In genomic region chr3:149367021-149367840, GRCh38 we compare ENCODE assay signal across 9 cellular contexts. TPM values are rescaled to one million over a fixed set of nuclear protein-coding genes. Genes with fewer than 3 reads are reported as not detected.
DNase-seq lines count a peak whose midpoint lies in the region; ATAC-seq, FAIRE-seq and TF ChIP-seq lines count a peak whose summit lies in the region.
"Had no signal": no experiment of that assay in that cellular context is flagged by ENCODE, and none has a peak within 500 bp of the region (broad histone marks: within the 10 kb centered on the region; RNA-seq: fewer than 3 reads in every experiment).

No MANE protein-coding gene starts in this region.

- intact Hi-C loops in endothelial cell of umbilical vein (cut with micrococcal nuclease): loop anchor here (1.0 kb wide), 1 partner anchor 27 kb away; no protein-coding TSS in a partner anchor
- intact Hi-C loops in psoas muscle (cut with DNase I): no loop called here

- peak overlapping the region; percentile 24 for H3K9ac ChIP-seq in endothelial cell of umbilical vein (replicated peaks; ENCODE audit: extremely low read depth, insufficient read depth, low read length)

- TF ChIP-seq CTCF in endothelial cell of umbilical vein (IDR thresholded peaks at IDR 0.05; ENCODE audit: extremely low read depth in 1 of 2, insufficient read depth in 1 of 2, low read depth in 1 of 2, low read length in 2 of 2): no peak
- no peak for TF ChIP-seq CTCF in psoas muscle (IDR thresholded peaks at IDR 0.05)

- H3K4me2 ChIP-seq in endothelial cell of umbilical vein (ENCODE audit: insufficient read depth, low read length): peak overlapping the region; percentile 63

- CTCF ChIA-PET in endothelial cell of umbilical vein (lab: Charles Lee) (interaction anchor here (0.7 to 2.2 kb wide), 10 partner anchors 11 to 412 kb away, joined by 3 to 14 read pairs (median 4); partner anchors contain the start of genes TM4SF1 and TM4SF18), HEK293T (lab: Yijun Ruan, JAX) (no interaction called here)

- no peaks in the 10 kb centered on the region for H3K9me1 ChIP-seq in endothelial cell of umbilical vein (replicated peaks; ENCODE audit: control insufficient read depth, extremely low read depth, insufficient read depth, low read length)

- H3K27me3 ChIP-seq in endothelial cell of umbilical vein (ENCODE audit: control insufficient read depth in 2 of 2, insufficient read depth in 2 of 2, low read length in 2 of 2) (no peaks in the 10 kb centered on the region), psoas muscle (ENCODE audit: insufficient read depth in 3 of 3, low read length in 2 of 3) (no peaks in the 10 kb centered on the region)
- H3K27me3 ChIP-seq: neutrophil had no signal

- peak; percentile 54 for ATAC-seq in GM19351 (IDR thresholded peaks at IDR 0.05; ENCODE audit: unreplicated experiment)
- peak; percentile 69 to 88 (median 85) for ATAC-seq in psoas muscle
- no peak for ATAC-seq in HG03571 (IDR thresholded peaks at IDR 0.05; ENCODE audit: unreplicated experiment)
- no peak for ATAC-seq in GM19397 (IDR thresholded peaks at IDR 0.05; ENCODE audit: unreplicated experiment)

- peaks cover 8% of the 10 kb centered on the region for H3K79me2 ChIP-seq in endothelial cell of umbilical vein (ENCODE audit: control insufficient read depth, insufficient read depth, low read length)

- POLR2A ChIA-PET in endothelial cell of umbilical vein (lab: Charles Lee) (interaction anchor here (0.7 to 1.4 kb wide), 6 partner anchors 10 to 139 kb away, joined by 3 to 8 read pairs (median 4); partner anchors contain the start of gene TM4SF1), HEK293T (lab: Yijun Ruan, JAX) (no interaction called here)

- H3K9me3 ChIP-seq in endothelial cell of umbilical vein (replicated peaks; ENCODE audit: control insufficient read depth, insufficient read depth, low read length) (no peaks in the 10 kb centered on the region), psoas muscle (no peaks in the 10 kb centered on the region)
- H3K9me3 ChIP-seq: neutrophil had no signal

- BruUV-seq in endothelial cell of umbilical vein (replicated peaks; lab: Mats Ljungman, UMichigan): TSS peak; percentile 13

- H3K4me3 ChIP-seq in endothelial cell of umbilical vein (replicated peaks in 1 of 3; ENCODE audit: insufficient read depth in 1 of 3, low read depth in 1 of 3, low read length in 3 of 3) (no peak overlapping the region), psoas muscle (no peak overlapping the region)

- H3K36me3 ChIP-seq in endothelial cell of umbilical vein (ENCODE audit: control insufficient read depth in 2 of 2, extremely low read depth in 1 of 2, insufficient read depth in 2 of 2, low read length in 2 of 2) (peaks cover 14 to 21% of the 10 kb centered on the region in 2 experiments), psoas muscle (ENCODE audit: insufficient read depth in 1 of 2, low read depth in 1 of 2) (peaks cover 0 to 5% of the 10 kb centered on the region in 2 donors)
- H3K36me3 ChIP-seq: neutrophil had no signal

- peak; percentile 68 for DNase-seq in NCI-H1436 (lab: John Stamatoyannopoulos, UW)
- peak; percentile 90 for DNase-seq in endothelial cell of umbilical vein (ENCODE audit: low read depth, low spot score)
- DNase-seq in psoas muscle: no peak
- DNase-seq in HEK293T (ENCODE audit: extremely low spot score): no peak
- DNase-seq: effector CD8-positive, alpha-beta T cell had no signal

- peak; percentile 61 for TF ChIP-seq POLR2A in endothelial cell of umbilical vein (IDR thresholded peaks at IDR 0.05; ENCODE audit: low read depth, low read length)

- H2AFZ ChIP-seq in endothelial cell of umbilical vein (ENCODE audit: low read depth, low read length): no peak overlapping the region

- H3K4me1 ChIP-seq in endothelial cell of umbilical vein (ENCODE audit: control insufficient read depth, extremely low read depth, insufficient read depth, low read length) (peaks cover 53% of the 10 kb centered on the region), psoas muscle (peaks cover 15% of the 10 kb centered on the region)

- no peaks in the 10 kb centered on the region for H4K20me1 ChIP-seq in endothelial cell of umbilical vein (replicated peaks; ENCODE audit: control insufficient read depth, extremely low read depth, insufficient read depth, low read length)

- peak overlapping the region; percentile 39 for H3K27ac ChIP-seq in endothelial cell of umbilical vein (ENCODE audit: insufficient read depth, low read depth, low read length)
- H3K27ac ChIP-seq in psoas muscle: peak overlapping the region; percentile 62
- H3K27ac ChIP-seq: neutrophil had no signal

- 65 to 75% (median 69%) methylated on average over 2 of the region's 2 CpGs for WGBS in psoas muscle, 3 donors

- FAIRE-seq in endothelial cell of umbilical vein (lab: Jason Lieb, UNC): peak; percentile 87

- dilution Hi-C loops in endothelial cell of umbilical vein (cut with MboI; ENCODE audit: extremely low pct_ligation_motif_present, low sequenced_read_pairs): no loop called here

TF ChIP-seq in endothelial cell of umbilical vein, 7 proteins besides CTCF, POLR2A, EP300 and RAD21:
- peak; percentile 94 for TF ChIP-seq FOS (IDR thresholded peaks at IDR 0.05; ENCODE audit: borderline replicate concordance, insufficient read depth, low read length)
- peak; percentile 85 for TF ChIP-seq JUN (IDR thresholded peaks at IDR 0.05; ENCODE audit: borderline replicate concordance, insufficient read depth, insufficient read length, low read depth)
- TF ChIP-seq EZH2 (IDR thresholded peaks at IDR 0.05; ENCODE audit: borderline replicate concordance, low read depth, low read length, severe bottlenecking): no peak
- TF ChIP-seq MYC (IDR thresholded peaks at IDR 0.05; ENCODE audit: low read depth, low read length): no peak
- TF ChIP-seq POLR2AphosphoS5 (IDR thresholded peaks at IDR 0.05; ENCODE audit: insufficient read depth, low read depth, low read length): no peak
- no peak for TF ChIP-seq GATA2 (IDR thresholded peaks at IDR 0.05; ENCODE audit: insufficient read depth, insufficient read length, low read depth, low read length)
- TF ChIP-seq, protein P1, sequence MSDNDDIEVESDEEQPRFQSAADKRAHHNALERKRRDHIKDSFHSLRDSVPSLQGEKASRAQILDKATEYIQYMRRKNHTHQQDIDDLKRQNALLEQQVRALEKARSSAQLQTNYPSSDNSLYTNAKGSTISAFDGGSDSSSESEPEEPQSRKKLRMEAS (IDR thresholded peaks at IDR 0.05; ENCODE audit: insufficient read depth, insufficient read length): no peak

TF ChIP-seq in HEK293T, 16 proteins besides CTCF, POLR2A, EP300 and RAD21:
- TF ChIP-seq ARNT (IDR thresholded peaks at IDR 0.05) (no peak), SUZ12 (IDR thresholded peaks at IDR 0.05) (no peak), CTBP1 (IDR thresholded peaks at IDR 0.05; ENCODE audit: borderline replicate concordance) (no peak), FOXK2 (IDR thresholded peaks at IDR 0.05) (no peak), NFRKB (IDR thresholded peaks at IDR 0.05) (no peak), FOXA1 (IDR thresholded peaks at IDR 0.05) (no peak), BHLHE40 (IDR thresholded peaks at IDR 0.05; ENCODE audit: borderline replicate concordance) (no peak), SP1 (IDR thresholded peaks at IDR 0.05) (no peak)

RNA-seq across cellular contexts. Expression of gene TM4SF1, which starts 10.2 kb away (rescaled TPM):
- 559 and 619 TPM in 2 replicates for total RNA-seq in endothelial cell of umbilical vein
- 1,270 and 1,407 TPM in 2 replicates for polyA plus RNA-seq in endothelial cell of umbilical vein
- 1,095 and 1,145 TPM in 2 replicates for polyA plus RNA-seq in endothelial cell of umbilical vein (2011; cell fraction: cytosol; rRNA removed)
- 679 and 727 TPM in 2 replicates for polyA plus RNA-seq in endothelial cell of umbilical vein (2011; cell fraction: nucleus; rRNA removed)
- 331 and 379 TPM in 2 replicates for polyA plus RNA-seq in endothelial cell of umbilical vein (2012)
- 1,191 and 1,311 TPM in 2 replicates for polyA minus RNA-seq in endothelial cell of umbilical vein
- 916 TPM for polyA minus RNA-seq in endothelial cell of umbilical vein (2011; cell fraction: cytosol; rRNA and poly(A)+ RNA removed)
- polyA minus RNA-seq in endothelial cell of umbilical vein (2011; cell fraction: nucleus; rRNA and poly(A)+ RNA removed): 436 and 623 TPM in 2 replicates
- total RNA-seq in psoas muscle: 10 to 100 TPM; 32.9 to 61.1 (median 51.3) TPM
- polyA plus RNA-seq in psoas muscle: 10 to 100 TPM; 30.7 to 52.8 (median 44.2) TPM

RNA-seq across cellular contexts. Expression of gene TM4SF18, which starts 33.8 kb away (rescaled TPM):
- 142 and 158 TPM in 2 replicates for total RNA-seq in endothelial cell of umbilical vein
- 150 and 163 TPM in 2 replicates for polyA plus RNA-seq in endothelial cell of umbilical vein
- 116 and 149 TPM in 2 replicates for polyA plus RNA-seq in endothelial cell of umbilical vein (2011; cell fraction: cytosol; rRNA removed)
- 67.7 and 88.9 TPM in 2 replicates for polyA plus RNA-seq in endothelial cell of umbilical vein (2011; cell fraction: nucleus; rRNA removed)
- polyA plus RNA-seq in endothelial cell of umbilical vein (2012): 19.9 and 43.2 TPM in 2 replicates
- 192 and 213 TPM in 2 replicates for polyA minus RNA-seq in endothelial cell of umbilical vein
- not detected for polyA minus RNA-seq in endothelial cell of umbilical vein (2011; cell fraction: cytosol; rRNA and poly(A)+ RNA removed)
- polyA minus RNA-seq in endothelial cell of umbilical vein (2011; cell fraction: nucleus; rRNA and poly(A)+ RNA removed): 66.9 and 78.8 TPM in 2 replicates
- total RNA-seq in psoas muscle: 1 to 10 TPM; 1.8 to 7.7 (median 4.5) TPM
- 1 to 10 TPM; 2.7 to 4.6 (median 3.4) TPM for polyA plus RNA-seq in psoas muscle

Comparison
In these comparisons a context has a peak if more than half of its experiments do, and no peak if none do; other contexts are left out.
1. ATAC-seq: peak in GM19351 (single experiment) and psoas muscle (4 of 4); none in HG03571 (single experiment) and GM19397 (single experiment).
2. DNase-seq: peak in NCI-H1436 (single experiment) and endothelial cell of umbilical vein (single experiment); none in psoas muscle (0 of 2) and HEK293T (single experiment).
3. RNA of gene TM4SF18, which starts 33.8 kb away (total RNA-seq): 142 to 158 TPM in endothelial cell of umbilical vein; 1.8 to 7.7 TPM in psoas muscle; every median in the first group is over 10 times any median in the second.